14 cellular contexts compared by ENCODE assay signal in the genomic region with DNA sequence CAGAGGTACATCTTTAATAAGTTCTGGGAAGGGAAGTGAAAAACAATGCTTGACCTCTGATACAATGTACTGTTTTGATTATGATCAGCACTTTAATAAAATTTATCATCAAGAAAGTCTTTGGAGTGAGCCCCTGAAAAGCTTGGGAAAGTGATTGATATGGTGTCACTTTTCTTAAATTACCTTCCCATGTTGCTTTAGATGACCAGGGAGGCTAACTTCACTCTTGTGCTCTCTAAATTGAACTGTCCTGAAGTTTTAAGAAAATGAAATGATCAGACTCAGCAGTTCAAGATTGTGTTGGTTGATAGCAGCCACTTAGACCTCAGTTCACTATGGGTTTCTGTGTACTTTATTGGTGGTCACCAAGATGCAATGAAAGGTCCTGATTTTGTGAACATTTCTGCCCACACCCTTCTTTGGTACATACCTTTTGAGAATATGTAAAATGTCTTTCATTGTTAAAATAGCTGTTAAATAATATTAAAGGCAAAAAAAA. TPM values are rescaled to one million over a fixed set of nuclear protein-coding genes. Genes with fewer than 3 reads are reported as not detected.
DNase-seq lines count a peak whose midpoint lies in the region; ATAC-seq, FAIRE-seq and TF ChIP-seq lines count a peak whose summit lies in the region.
"Had no signal": no experiment of that assay in that cellular context is flagged by ENCODE, and none has a peak within 500 bp of the region (broad histone marks: within the 10 kb centered on the region; RNA-seq: fewer than 3 reads in every experiment).

No MANE protein-coding gene starts in this region.

- dilution Hi-C loops in endothelial cell of umbilical vein (cut with MboI; ENCODE audit: extremely low pct_ligation_motif_present, low sequenced_read_pairs), result loop anchor here (25.0 kb wide), 1 partner anchor 285 kb away; no protein-coding TSS in a partner anchor

- POLR2A ChIA-PET in endothelial cell of umbilical vein (lab: Charles Lee), result no interaction called here

- BruUV-seq in endothelial cell of umbilical vein (replicated peaks; lab: Mats Ljungman, UMichigan), result no TSS peak

- peak overlapping the region; percentile 68 for H3K27ac ChIP-seq in OCI-LY3 (ENCODE audit: low read length)
- peak overlapping the region; percentile 42 for H3K27ac ChIP-seq in endothelial cell of umbilical vein (ENCODE audit: insufficient read depth, low read depth, low read length)
- H3K27ac ChIP-seq: parathyroid adenoma had no signal

- no peak for DNase-seq in activated naive CD4-positive, alpha-beta T cell treated with anti-CD3 and anti-CD28 coated beads, Interleukin-2, amount 10 ng/mL, durations not matched to agents 7 days and 5 days
- DNase-seq in activated naive CD4-positive, alpha-beta T cell (lab: John Stamatoyannopoulos, UW), result no peak
- no peak for DNase-seq in endothelial cell of umbilical vein (ENCODE audit: low read depth, low spot score)
- DNase-seq in stimulated activated naive B cell treated with anti-CD40 and anti-IgM and Interleukin-4, amounts not matched to agents 10 μg/mL and 1 μg/mL and 100 μg/mL, for 72 hours, result no peak
- DNase-seq in NCI-H2196 (lab: John Stamatoyannopoulos, UW; ENCODE audit: unreplicated experiment), result no peak
- no peak for DNase-seq in T1000 (lab: John Stamatoyannopoulos, UW)
- no peak for DNase-seq in posterior vena cava (ENCODE audit: low spot score)
- DNase-seq: activated CD8-positive, alpha-beta memory T cell treated with anti-CD3 and anti-CD28 coated beads for 24 hours; NCI-H2171 treated with DMSO at 0.1 percent for 48 hours; stimulated activated CD8-positive, alpha-beta memory T cell treated with anti-CD3 and anti-CD28 coated beads, Interleukin-4, amount 100 ng/mL, for 48 hours; uterus had no signal

- H3K4me2 ChIP-seq in OCI-LY3 (ENCODE audit: low read length) (peak overlapping the region; percentile 31), endothelial cell of umbilical vein (ENCODE audit: insufficient read depth, low read length) (peak overlapping the region; percentile 49)

- peak overlapping the region; percentile 24; the same call in 1 of the 2 replicates for H3K9ac ChIP-seq in OCI-LY3 (ENCODE audit: low read length)
- no peak overlapping the region for H3K9ac ChIP-seq in endothelial cell of umbilical vein (replicated peaks; ENCODE audit: extremely low read depth, insufficient read depth, low read length)
- H3K9ac ChIP-seq: parathyroid adenoma had no signal

- H3K36me3 Mint-ChIP-seq in activated naive CD4-positive, alpha-beta T cell treated with anti-CD3 and anti-CD28 coated beads, Interleukin-2, amount 10 ng/mL, durations not matched to agents 7 days and 5 days, result peaks cover 84% of the 10 kb centered on the region
- peaks cover 46 to 58% of the 10 kb centered on the region in 2 donors for H3K36me3 Mint-ChIP-seq in stimulated activated naive B cell treated with anti-CD40 and anti-IgM and Interleukin-4, amounts not matched to agents 10 μg/mL and 1 μg/mL and 100 μg/mL, for 72 hours

- no peak for TF ChIP-seq CTCF in OCI-LY3 (IDR thresholded peaks at IDR 0.05; ENCODE audit: low read depth, low read length)
- TF ChIP-seq CTCF in endothelial cell of umbilical vein (IDR thresholded peaks at IDR 0.05; ENCODE audit: extremely low read depth in 1 of 2, insufficient read depth in 1 of 2, low read depth in 1 of 2, low read length in 2 of 2), result no peak

- H3K36me3 ChIP-seq in OCI-LY3 (replicated peaks; ENCODE audit: low read depth, low read length) (peaks cover 10% of the 10 kb centered on the region), endothelial cell of umbilical vein (ENCODE audit: control insufficient read depth in 2 of 2, extremely low read depth in 1 of 2, insufficient read depth in 2 of 2, low read length in 2 of 2) (peaks cover 11 to 12% of the 10 kb centered on the region in 2 experiments)
- H3K36me3 ChIP-seq: uterus had no signal

- no peaks in the 10 kb centered on the region for H3K27me3 Mint-ChIP-seq in activated naive CD4-positive, alpha-beta T cell treated with anti-CD3 and anti-CD28 coated beads, Interleukin-2, amount 10 ng/mL, durations not matched to agents 7 days and 5 days
- no peaks in the 10 kb centered on the region for H3K27me3 Mint-ChIP-seq in stimulated activated naive B cell treated with anti-CD40 and anti-IgM and Interleukin-4, amounts not matched to agents 10 μg/mL and 1 μg/mL and 100 μg/mL, for 72 hours

- peaks cover 53% of the 10 kb centered on the region for H3K79me2 ChIP-seq in OCI-LY3 (ENCODE audit: low read length)
- H3K79me2 ChIP-seq in endothelial cell of umbilical vein (ENCODE audit: control insufficient read depth, insufficient read depth, low read length), result peaks cover 98% of the 10 kb centered on the region

- H3K4me1 ChIP-seq in OCI-LY3 (ENCODE audit: low read length) (peaks cover 60% of the 10 kb centered on the region), endothelial cell of umbilical vein (ENCODE audit: control insufficient read depth, extremely low read depth, insufficient read depth, low read length) (peaks cover 81% of the 10 kb centered on the region)
- H3K4me1 ChIP-seq: parathyroid adenoma had no signal

- H2AFZ ChIP-seq in OCI-LY3 (ENCODE audit: low read depth, low read length) (no peak overlapping the region), endothelial cell of umbilical vein (ENCODE audit: low read depth, low read length) (no peak overlapping the region)
- H2AFZ ChIP-seq: parathyroid adenoma had no signal

- no peak for FAIRE-seq in endothelial cell of umbilical vein (lab: Jason Lieb, UNC)
- FAIRE-seq: GM12878 had no signal

- H4K20me1 ChIP-seq in OCI-LY3 (ENCODE audit: insufficient read depth, low read length) (no peaks in the 10 kb centered on the region), endothelial cell of umbilical vein (replicated peaks; ENCODE audit: control insufficient read depth, extremely low read depth, insufficient read depth, low read length) (peaks cover 11% of the 10 kb centered on the region)

- H3K9me1 ChIP-seq in endothelial cell of umbilical vein (replicated peaks; ENCODE audit: control insufficient read depth, extremely low read depth, insufficient read depth, low read length), result no peaks in the 10 kb centered on the region

- H3K4me3 Mint-ChIP-seq in activated naive CD4-positive, alpha-beta T cell treated with anti-CD3 and anti-CD28 coated beads, Interleukin-2, amount 10 ng/mL, durations not matched to agents 7 days and 5 days, result peak overlapping the region; percentile 41
- H3K4me3 Mint-ChIP-seq in stimulated activated naive B cell treated with anti-CD40 and anti-IgM and Interleukin-4, amounts not matched to agents 10 μg/mL and 1 μg/mL and 100 μg/mL, for 72 hours, result peak overlapping the region; percentile 17 to 54

- H3K27me3 ChIP-seq in OCI-LY3 (ENCODE audit: low read depth, low read length), result no peaks in the 10 kb centered on the region
- no peaks in the 10 kb centered on the region for H3K27me3 ChIP-seq in endothelial cell of umbilical vein (ENCODE audit: control insufficient read depth in 2 of 2, insufficient read depth in 2 of 2, low read length in 2 of 2)
- H3K27me3 ChIP-seq: uterus had no signal

- H3K9me3 ChIP-seq in OCI-LY3 (ENCODE audit: insufficient read depth, low read length) (no peaks in the 10 kb centered on the region), endothelial cell of umbilical vein (replicated peaks; ENCODE audit: control insufficient read depth, insufficient read depth, low read length) (no peaks in the 10 kb centered on the region)
- H3K9me3 ChIP-seq: uterus had no signal

- TF ChIP-seq POLR2A in endothelial cell of umbilical vein (IDR thresholded peaks at IDR 0.05; ENCODE audit: low read depth, low read length), result no peak

- CTCF ChIA-PET in activated naive CD4-positive, alpha-beta T cell treated with anti-CD3 and anti-CD28 coated beads, Interleukin-2, amount 10 ng/mL, durations not matched to agents 7 days and 5 days (lab: Charles Lee), result interaction anchor here (1.7 kb wide), 1 partner anchor 36 kb away, joined by 3 read pairs; no protein-coding TSS in a partner anchor
- CTCF ChIA-PET in endothelial cell of umbilical vein (lab: Charles Lee), result interaction anchor here (1.3 to 1.5 kb wide), 3 partner anchors 36 to 579 kb away, joined by 3 to 4 read pairs (median 3); no protein-coding TSS in a partner anchor

- intact Hi-C loops in endothelial cell of umbilical vein (cut with micrococcal nuclease), result loop anchor here (2.0 kb wide), 1 partner anchor 59 kb away; no protein-coding TSS in a partner anchor
- intact Hi-C loops in posterior vena cava (cut with DNase I), result no loop called here

- peaks cover 95% of the 10 kb centered on the region for H3K4me1 Mint-ChIP-seq in activated naive CD4-positive, alpha-beta T cell treated with anti-CD3 and anti-CD28 coated beads, Interleukin-2, amount 10 ng/mL, durations not matched to agents 7 days and 5 days
- peaks cover 56 to 95% of the 10 kb centered on the region in 2 donors for H3K4me1 Mint-ChIP-seq in stimulated activated naive B cell treated with anti-CD40 and anti-IgM and Interleukin-4, amounts not matched to agents 10 μg/mL and 1 μg/mL and 100 μg/mL, for 72 hours

- H3K4me3 ChIP-seq in OCI-LY3 (ENCODE audit: low read length) (0 out of 2 replicates have a peak overlapping the region, but pooled peaks have one; percentile 8), endothelial cell of umbilical vein (replicated peaks in 1 of 3; ENCODE audit: insufficient read depth in 1 of 3, low read depth in 1 of 3, low read length in 3 of 3) (no peak overlapping the region)
- H3K4me3 ChIP-seq: GM12878, uterus had no signal

- ATAC-seq in stimulated activated naive B cell treated with anti-CD40 and anti-IgM and Interleukin-4, amounts not matched to agents 10 μg/mL and 1 μg/mL and 100 μg/mL, for 72 hours (replicated peaks), result no peak
- ATAC-seq: GM12878 had no signal

- peaks cover 5% of the 10 kb centered on the region for H3K9me3 Mint-ChIP-seq in activated naive CD4-positive, alpha-beta T cell treated with anti-CD3 and anti-CD28 coated beads, Interleukin-2, amount 10 ng/mL, durations not matched to agents 7 days and 5 days
- peaks cover 2 to 5% of the 10 kb centered on the region in 2 donors for H3K9me3 Mint-ChIP-seq in stimulated activated naive B cell treated with anti-CD40 and anti-IgM and Interleukin-4, amounts not matched to agents 10 μg/mL and 1 μg/mL and 100 μg/mL, for 72 hours

- H3K27ac Mint-ChIP-seq in activated naive CD4-positive, alpha-beta T cell treated with anti-CD3 and anti-CD28 coated beads, Interleukin-2, amount 10 ng/mL, durations not matched to agents 7 days and 5 days, result peak overlapping the region; percentile 70
- H3K27ac Mint-ChIP-seq in stimulated activated naive B cell treated with anti-CD40 and anti-IgM and Interleukin-4, amounts not matched to agents 10 μg/mL and 1 μg/mL and 100 μg/mL, for 72 hours, result peak overlapping the region; percentile 97

RNA-seq across cellular contexts. Expression of a gene that starts 15.7 kb away (rescaled TPM):
- total RNA-seq in endothelial cell of umbilical vein (250 and 259 TPM in 2 replicates), posterior vena cava (100 to 1,000 TPM; 243 to 291 TPM)
- polyA plus RNA-seq in endothelial cell of umbilical vein, result 203 and 227 TPM in 2 replicates
- 180 and 183 TPM in 2 replicates for polyA plus RNA-seq in endothelial cell of umbilical vein (2011; cell fraction: cytosol; rRNA removed)
- polyA plus RNA-seq in endothelial cell of umbilical vein (2011; cell fraction: nucleus; rRNA removed), result 156 and 180 TPM in 2 replicates
- polyA plus RNA-seq in endothelial cell of umbilical vein (2012), result 157 and 193 TPM in 2 replicates
- polyA minus RNA-seq in endothelial cell of umbilical vein, result 448 and 461 TPM in 2 replicates
- 8.2 TPM for polyA minus RNA-seq in endothelial cell of umbilical vein (2011; cell fraction: cytosol; rRNA and poly(A)+ RNA removed)
- polyA minus RNA-seq in endothelial cell of umbilical vein (2011; cell fraction: nucleus; rRNA and poly(A)+ RNA removed), result 268 and 339 TPM in 2 replicates
